In genomic region chr12:70695361-70696023, GRCh38 we compare ENCODE assay signal across 15 cellular contexts. TPM values are rescaled to one million over a fixed set of nuclear protein-coding genes. Genes with fewer than 3 reads are reported as not detected.
"Had no signal": no experiment of that assay in that cellular context is flagged by ENCODE, and none has a peak within 500 bp of the region (broad histone marks: within the 10 kb centered on the region; RNA-seq: fewer than 3 reads in every experiment).

No MANE protein-coding gene starts in this region.

- H3K27ac Mint-ChIP-seq: activated B cell treated with CpG ODN at 0.5 μM for 24 hours; activated CD4-positive, alpha-beta memory T cell treated with anti-CD3 and anti-CD28 coated beads for 36 hours; activated CD8-positive, alpha-beta memory T cell treated with anti-CD3 and anti-CD28 coated beads, Interleukin-2, amount 10 ng/mL, durations not matched to agents 7 days and 5 days; activated naive CD8-positive, alpha-beta T cell; endodermal cell; progenitor cell of endocrine pancreas; stimulated activated naive CD8-positive, alpha-beta T cell treated with anti-CD3 and anti-CD28 coated beads, Interleukin-15, Interleukin-2, amounts not matched to agents 100 ng/mL and 50 ng/mL, for 24 hours had no signal

- DNase-seq: activated B cell treated with CpG ODN at 0.5 μM for 24 hours; activated CD4-positive, alpha-beta memory T cell treated with anti-CD3 and anti-CD28 coated beads for 36 hours; activated CD4-positive, alpha-beta T cell treated with anti-CD3 and anti-CD28 coated beads for 4 hours; activated CD8-positive, alpha-beta memory T cell treated with anti-CD3 and anti-CD28 coated beads, Interleukin-2, amount 10 ng/mL, durations not matched to agents 7 days and 5 days; endodermal cell; foreskin keratinocyte; lower lobe of right lung; midbrain; occipital lobe had no signal

- H3K27ac ChIP-seq: foreskin keratinocyte, lower lobe of right lung, right atrium auricular region, tibial nerve had no signal

- H3K4me3 Mint-ChIP-seq: activated B cell treated with CpG ODN at 0.5 μM for 24 hours; activated CD4-positive, alpha-beta memory T cell treated with anti-CD3 and anti-CD28 coated beads for 36 hours; activated CD8-positive, alpha-beta memory T cell treated with anti-CD3 and anti-CD28 coated beads, Interleukin-2, amount 10 ng/mL, durations not matched to agents 7 days and 5 days; activated naive CD8-positive, alpha-beta T cell; endodermal cell; stimulated activated naive CD8-positive, alpha-beta T cell treated with anti-CD3 and anti-CD28 coated beads, Interleukin-15, Interleukin-2, amounts not matched to agents 100 ng/mL and 50 ng/mL, for 24 hours had no signal

- H3K4me1 ChIP-seq: foreskin keratinocyte had no signal

- H3K27me3 ChIP-seq: foreskin keratinocyte, right atrium auricular region, tibial nerve had no signal

- H3K4me1 Mint-ChIP-seq: activated B cell treated with CpG ODN at 0.5 μM for 24 hours, endodermal cell had no signal

- ATAC-seq: activated CD8-positive, alpha-beta memory T cell treated with anti-CD3 and anti-CD28 coated beads, Interleukin-2, amount 10 ng/mL, durations not matched to agents 7 days and 5 days; foreskin keratinocyte; lower lobe of right lung had no signal

- H3K4me3 ChIP-seq: lower lobe of right lung, right atrium auricular region, tibial nerve had no signal

- H3K9me3 Mint-ChIP-seq: activated B cell treated with CpG ODN at 0.5 μM for 24 hours; activated CD4-positive, alpha-beta memory T cell treated with anti-CD3 and anti-CD28 coated beads for 36 hours; endodermal cell; stimulated activated naive CD8-positive, alpha-beta T cell treated with anti-CD3 and anti-CD28 coated beads, Interleukin-15, Interleukin-2, amounts not matched to agents 100 ng/mL and 50 ng/mL, for 24 hours had no signal

- H3K36me3 ChIP-seq: lower lobe of right lung, right atrium auricular region, tibial nerve had no signal

- H3K27me3 Mint-ChIP-seq: activated CD4-positive, alpha-beta memory T cell treated with anti-CD3 and anti-CD28 coated beads for 36 hours had no signal

- H3K36me3 Mint-ChIP-seq: activated CD4-positive, alpha-beta memory T cell treated with anti-CD3 and anti-CD28 coated beads for 36 hours; activated CD8-positive, alpha-beta memory T cell treated with anti-CD3 and anti-CD28 coated beads, Interleukin-2, amount 10 ng/mL, durations not matched to agents 7 days and 5 days; activated naive CD8-positive, alpha-beta T cell had no signal

- H3K9me3 ChIP-seq: lower lobe of right lung, right atrium auricular region, tibial nerve had no signal

RNA-seq across cellular contexts. Expression of gene PTPRB, which starts 58.3 kb away (rescaled TPM):
- total RNA-seq: activated B cell treated with CpG ODN at 0.5 μM for 24 hours; activated CD4-positive, alpha-beta memory T cell treated with anti-CD3 and anti-CD28 coated beads for 36 hours; activated CD8-positive, alpha-beta memory T cell treated with anti-CD3 and anti-CD28 coated beads, Interleukin-2, amount 10 ng/mL, durations not matched to agents 7 days and 5 days; T-helper 2 cell treated with Interferon-gamma antibody and Interleukin-4, amounts not matched to agents 100 ng/mL and 5 ng/mL, for 36 hours had no signal
